1 cellular context compared by ENCODE assay signal in genomic region chr14:80427101-80427500, GRCh38.
TF ChIP-seq lines count a peak whose summit lies in the region.

No MANE protein-coding gene starts in this region.

TF ChIP-seq in SK-N-SH, 30 proteins besides CTCF, POLR2A, EP300 and RAD21 (continued from another document):
- no peak for TF ChIP-seq IRF3 (IDR thresholded peaks at IDR 0.05; ENCODE audit: low read depth, low read length)
- no peak for TF ChIP-seq YY1 (IDR thresholded peaks at IDR 0.05; ENCODE audit: low read depth)
- TF ChIP-seq SMC3 (IDR thresholded peaks at IDR 0.05; ENCODE audit: low read depth, low read length): no peak
- no peak for TF ChIP-seq USF1 (IDR thresholded peaks at IDR 0.05; ENCODE audit: borderline replicate concordance, low read depth)
- TF ChIP-seq NFIC (IDR thresholded peaks at IDR 0.05; ENCODE audit: borderline replicate concordance): peak; percentile 23; the same call in 1 of the 2 replicates
- TF ChIP-seq, protein P1, sequence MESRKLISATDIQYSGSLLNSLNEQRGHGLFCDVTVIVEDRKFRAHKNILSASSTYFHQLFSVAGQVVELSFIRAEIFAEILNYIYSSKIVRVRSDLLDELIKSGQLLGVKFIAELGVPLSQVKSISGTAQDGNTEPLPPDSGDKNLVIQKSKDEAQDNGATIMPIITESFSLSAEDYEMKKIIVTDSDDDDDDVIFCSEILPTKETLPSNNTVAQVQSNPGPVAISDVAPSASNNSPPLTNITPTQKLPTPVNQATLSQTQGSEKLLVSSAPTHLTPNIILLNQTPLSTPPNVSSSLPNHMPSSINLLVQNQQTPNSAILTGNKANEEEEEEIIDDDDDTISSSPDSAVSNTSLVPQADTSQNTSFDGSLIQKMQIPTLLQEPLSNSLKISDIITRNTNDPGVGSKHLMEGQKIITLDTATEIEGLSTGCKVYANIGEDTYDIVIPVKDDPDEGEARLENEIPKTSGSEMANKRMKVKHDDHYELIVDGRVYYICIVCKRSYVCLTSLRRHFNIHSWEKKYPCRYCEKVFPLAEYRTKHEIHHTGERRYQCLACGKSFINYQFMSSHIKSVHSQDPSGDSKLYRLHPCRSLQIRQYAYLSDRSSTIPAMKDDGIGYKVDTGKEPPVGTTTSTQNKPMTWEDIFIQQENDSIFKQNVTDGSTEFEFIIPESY (IDR thresholded peaks at IDR 0.05; ENCODE audit: borderline replicate concordance, low read depth): no peak
- TF ChIP-seq, protein P2, sequence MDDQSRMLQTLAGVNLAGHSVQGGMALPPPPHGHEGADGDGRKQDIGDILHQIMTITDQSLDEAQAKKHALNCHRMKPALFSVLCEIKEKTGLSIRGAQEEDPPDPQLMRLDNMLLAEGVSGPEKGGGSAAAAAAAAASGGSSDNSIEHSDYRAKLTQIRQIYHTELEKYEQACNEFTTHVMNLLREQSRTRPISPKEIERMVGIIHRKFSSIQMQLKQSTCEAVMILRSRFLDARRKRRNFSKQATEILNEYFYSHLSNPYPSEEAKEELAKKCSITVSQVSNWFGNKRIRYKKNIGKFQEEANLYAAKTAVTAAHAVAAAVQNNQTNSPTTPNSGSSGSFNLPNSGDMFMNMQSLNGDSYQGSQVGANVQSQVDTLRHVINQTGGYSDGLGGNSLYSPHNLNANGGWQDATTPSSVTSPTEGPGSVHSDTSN (IDR thresholded peaks at IDR 0.05): peak; percentile 17; the same call in 1 of the 2 replicates
- TF ChIP-seq NRF1 (IDR thresholded peaks at IDR 0.05; ENCODE audit: low read depth, low read length): no peak
- no peak for TF ChIP-seq FOXM1 (IDR thresholded peaks at IDR 0.05; ENCODE audit: low read depth)
- no peak for TF ChIP-seq CHD2 (IDR thresholded peaks at IDR 0.05; ENCODE audit: low read length, partially characterized antibody)
- no peak for TF ChIP-seq REST (IDR thresholded peaks at IDR 0.05; ENCODE audit: low read depth, low read length)
- no peak for TF ChIP-seq MAX (IDR thresholded peaks at IDR 0.05; ENCODE audit: low read depth)
